Comparison of ENCODE assay signal across 8 cellular contexts in the genomic region with DNA sequence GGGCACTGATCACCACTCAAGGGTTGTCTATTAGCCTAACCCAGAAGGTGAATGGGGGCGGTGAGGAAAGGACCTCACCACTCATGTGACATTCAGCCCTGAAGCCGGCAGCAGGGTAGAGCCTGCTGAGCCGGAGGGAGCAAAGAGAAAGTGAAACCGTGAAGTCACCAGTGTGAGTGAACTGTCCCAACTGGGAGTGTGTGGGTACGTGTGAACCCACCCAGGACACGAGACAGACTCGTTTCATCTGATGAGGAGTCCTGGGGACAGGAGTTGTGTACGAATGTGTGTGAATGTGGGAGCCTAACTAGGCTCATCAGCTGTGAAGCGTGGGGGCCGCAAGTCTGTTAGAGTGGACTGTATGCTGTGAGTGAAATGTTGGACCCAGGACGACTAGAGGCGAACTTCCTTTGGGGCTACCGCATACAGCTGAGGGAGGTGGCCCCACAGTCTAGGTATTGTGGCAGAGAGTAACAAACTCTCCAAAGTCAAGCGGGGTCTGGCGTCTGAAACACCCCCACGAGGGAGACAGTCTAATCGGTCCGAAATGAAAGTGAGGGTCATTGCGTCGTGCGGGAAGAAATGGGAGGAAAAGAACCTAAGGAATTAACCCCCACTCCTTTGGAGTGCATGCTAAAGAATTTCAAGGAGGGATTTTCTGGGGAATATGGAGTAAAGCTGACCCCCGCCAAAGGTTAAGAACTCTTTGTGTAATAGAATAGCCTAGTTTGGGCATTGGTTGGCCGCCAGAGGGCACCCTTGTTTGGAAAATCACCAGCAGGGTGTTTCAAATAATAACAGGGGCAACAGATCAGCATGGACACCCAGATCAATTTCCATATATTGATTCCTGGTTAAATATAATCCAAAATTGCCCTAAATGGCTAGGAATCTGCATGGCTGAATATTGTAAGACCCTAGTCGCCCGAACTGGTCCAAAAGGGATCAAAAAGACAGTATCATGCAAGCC. TPM values are rescaled to one million over a fixed set of nuclear protein-coding genes. Genes with fewer than 3 reads are reported as not detected.
DNase-seq lines count a peak whose midpoint lies in the region; ATAC-seq and TF ChIP-seq lines count a peak whose summit lies in the region.

No MANE protein-coding gene starts in this region.

- no peaks in the 10 kb centered on the region for H3K79me2 ChIP-seq in osteoblast (ENCODE audit: insufficient read depth, low read length)

- POLR2A ChIA-PET in CD8-positive, alpha-beta memory T cell (lab: Charles Lee) = no interaction called here
- POLR2A ChIA-PET in activated CD8-positive, alpha-beta T cell treated with anti-CD3 and anti-CD28 coated beads for 36 hours (lab: Charles Lee) = interaction anchor here (0.5 to 1.0 kb wide), 2 partner anchors 13 to 54 kb away, joined by 3 to 4 read pairs; no protein-coding TSS in a partner anchor

- CTCF ChIA-PET in CD8-positive, alpha-beta memory T cell (lab: Charles Lee) = interaction anchor here (1.6 kb wide), 1 partner anchor 16 kb away, joined by 3 read pairs; no protein-coding TSS in a partner anchor
- CTCF ChIA-PET in activated CD8-positive, alpha-beta T cell treated with anti-CD3 and anti-CD28 coated beads for 36 hours (lab: Charles Lee) = interaction anchor here (0.7 to 1.4 kb wide), 4 partner anchors 11 to 395 kb away, joined by 3 to 6 read pairs (median 3); no protein-coding TSS in a partner anchor

- no peaks in the 10 kb centered on the region for H3K9me3 Mint-ChIP-seq in CD8-positive, alpha-beta memory T cell
- peaks cover 16% of the 10 kb centered on the region for H3K9me3 Mint-ChIP-seq in activated CD8-positive, alpha-beta T cell treated with anti-CD3 and anti-CD28 coated beads for 36 hours

- H3K4me3 Mint-ChIP-seq in CD8-positive, alpha-beta memory T cell = peak overlapping the region in 2 of 7 donors; percentile 95 to 98
- H3K4me3 Mint-ChIP-seq in activated CD8-positive, alpha-beta T cell treated with anti-CD3 and anti-CD28 coated beads for 36 hours = peak overlapping the region; percentile 84

- peak; percentile 48 for TF ChIP-seq CTCF in activated CD8-positive, alpha-beta T cell treated with anti-CD3 and anti-CD28 coated beads for 36 hours (IDR thresholded peaks at IDR 0.05)
- TF ChIP-seq CTCF in osteoblast (IDR thresholded peaks at IDR 0.05; ENCODE audit: extremely low read depth, low read depth, low read length) = no peak

- H3K4me1 Mint-ChIP-seq in CD8-positive, alpha-beta memory T cell = peaks cover 0 to 92% (median 0%) of the 10 kb centered on the region in 3 donors
- H3K4me1 Mint-ChIP-seq in activated CD8-positive, alpha-beta T cell treated with anti-CD3 and anti-CD28 coated beads for 36 hours (ENCODE audit: low read depth) = peaks cover 58% of the 10 kb centered on the region

- no peaks in the 10 kb centered on the region for H3K36me3 ChIP-seq in CD8-positive, alpha-beta memory T cell (ENCODE audit: insufficient read depth, low read length)
- H3K36me3 ChIP-seq in osteoblast (ENCODE audit: insufficient read depth, low read length) = no peaks in the 10 kb centered on the region

- H3K27me3 ChIP-seq in CD8-positive, alpha-beta memory T cell (ENCODE audit: insufficient read depth, low read length, poor library complexity, severe bottlenecking) = no peaks in the 10 kb centered on the region
- H3K27me3 ChIP-seq in osteoblast (ENCODE audit: insufficient read depth, low read length) = no peaks in the 10 kb centered on the region

- DNase-seq in CD8-positive, alpha-beta memory T cell = peak in 3 of 5 donors; percentile 57 to 75 (median 59)
- peak; percentile 60 for DNase-seq in activated CD8-positive, alpha-beta T cell treated with anti-CD3 and anti-CD28 coated beads for 36 hours
- DNase-seq in left lobe of liver (ENCODE audit: low spot score) (peak; percentile 65), osteoblast (ENCODE audit: insufficient read length, low spot score, missing footprints) (no peak), NCI-H1436 (lab: John Stamatoyannopoulos, UW) (no peak), iPS-NIHi7 (ENCODE audit: extremely low spot score) (no peak)

- H3K9me3 ChIP-seq in CD8-positive, alpha-beta memory T cell (ENCODE audit: low read length) = no peaks in the 10 kb centered on the region
- no peaks in the 10 kb centered on the region for H3K9me3 ChIP-seq in osteoblast (ENCODE audit: low read depth, low read length)

- intact Hi-C loops in activated CD8-positive, alpha-beta T cell treated with anti-CD3 and anti-CD28 coated beads for 36 hours (cut with micrococcal nuclease) = no loop called here

- no peak overlapping the region for H2AFZ ChIP-seq in osteoblast (ENCODE audit: low read length)

- peaks cover 13% of the 10 kb centered on the region for H3K4me1 ChIP-seq in CD8-positive, alpha-beta memory T cell (ENCODE audit: insufficient read depth, low read length)
- no peaks in the 10 kb centered on the region for H3K4me1 ChIP-seq in osteoblast (ENCODE audit: insufficient read depth, low read length)

- H3K4me3 ChIP-seq in CD8-positive, alpha-beta memory T cell (ENCODE audit: low read length) = peak overlapping the region; percentile 54
- no peak overlapping the region for H3K4me3 ChIP-seq in osteoblast (ENCODE audit: insufficient read depth, low read length)

- ATAC-seq in HG03175 (IDR thresholded peaks at IDR 0.05; ENCODE audit: unreplicated experiment) (peak; percentile 88), left lobe of liver (peak; percentile 89), HG03571 (IDR thresholded peaks at IDR 0.05; ENCODE audit: unreplicated experiment) (no peak)
- peak; percentile 91 for ATAC-seq in activated CD8-positive, alpha-beta T cell treated with anti-CD3 and anti-CD28 coated beads for 36 hours

- H3K27ac Mint-ChIP-seq in CD8-positive, alpha-beta memory T cell = peak overlapping the region in 2 of 8 donors; percentile 97
- peak overlapping the region; percentile 98 for H3K27ac Mint-ChIP-seq in activated CD8-positive, alpha-beta T cell treated with anti-CD3 and anti-CD28 coated beads for 36 hours

- H4K20me1 ChIP-seq in osteoblast (ENCODE audit: insufficient read depth, low read length) = no peaks in the 10 kb centered on the region

- H3K27ac ChIP-seq in CD8-positive, alpha-beta memory T cell (ENCODE audit: low read depth, low read length) = peak overlapping the region; percentile 64
- no peak overlapping the region for H3K27ac ChIP-seq in osteoblast (ENCODE audit: low read depth, low read length)

- no peaks in the 10 kb centered on the region for H3K27me3 Mint-ChIP-seq in CD8-positive, alpha-beta memory T cell
- H3K27me3 Mint-ChIP-seq in activated CD8-positive, alpha-beta T cell treated with anti-CD3 and anti-CD28 coated beads for 36 hours = no peaks in the 10 kb centered on the region

- peaks cover 0 to 37% (median 0%) of the 10 kb centered on the region in 3 donors for H3K36me3 Mint-ChIP-seq in CD8-positive, alpha-beta memory T cell
- peaks cover 57% of the 10 kb centered on the region for H3K36me3 Mint-ChIP-seq in activated CD8-positive, alpha-beta T cell treated with anti-CD3 and anti-CD28 coated beads for 36 hours (ENCODE audit: low read depth)

- H3K4me2 ChIP-seq in osteoblast (ENCODE audit: insufficient read depth, low read length) = no peak overlapping the region

RNA-seq across cellular contexts. Expression of a gene that starts 43.6 kb away (rescaled TPM):
- total RNA-seq in CD8-positive, alpha-beta memory T cell = 10 to 100 TPM; 16.3 to 18.4 TPM
- polyA plus RNA-seq in CD8-positive, alpha-beta memory T cell = not detected
- 10 to 100 TPM; 21.4 to 21.9 TPM for total RNA-seq in activated CD8-positive, alpha-beta T cell treated with anti-CD3 and anti-CD28 coated beads for 36 hours
- total RNA-seq in left lobe of liver (10.3 TPM), osteoblast (36.9 TPM in 1 of 2 replicates, not detected in the other)

Comparison
In these comparisons a context has a peak if more than half of its experiments do, and no peak if none do; other contexts are left out.
1. DNase-seq: peak in CD8-positive, alpha-beta memory T cell (3 of 5), activated CD8-positive, alpha-beta T cell treated with anti-CD3 and anti-CD28 coated beads for 36 hours (single experiment) and left lobe of liver (single experiment); none in osteoblast (single experiment), NCI-H1436 (single experiment) and iPS-NIHi7 (single experiment).